Comparison of ENCODE assay signal across 8 cellular contexts in genomic region chr5:136020383-136021015, GRCh38. TPM values are rescaled to one million over a fixed set of nuclear protein-coding genes. Genes with fewer than 3 reads are reported as not detected.
DNase-seq lines count a peak whose midpoint lies in the region; ATAC-seq and TF ChIP-seq lines count a peak whose summit lies in the region.

No MANE protein-coding gene starts in this region.

- DNase-seq in activated naive CD4-positive, alpha-beta T cell treated with anti-CD3 and anti-CD28 coated beads, Interleukin-2, amount 50 U/mL, for 72 hours (ENCODE audit: low spot score in 2 of 2) = peak in 1 of 2 donors; percentile 58
- DNase-seq in activated naive CD4-positive, alpha-beta T cell (lab: John Stamatoyannopoulos, UW) = no peak
- DNase-seq in SHP77 (lab: John Stamatoyannopoulos, UW) (peak; percentile 19 to 68), fibroblast of villous mesenchyme (ENCODE audit: low read depth) (peak; percentile 99), suprapubic skin (ENCODE audit: low spot score in 2 of 2) (no peak), NCI-H128 (lab: John Stamatoyannopoulos, UW; ENCODE audit: unreplicated experiment) (no peak), prostate gland (ENCODE audit: low spot score) (no peak), thyroid gland (no peak)

- H3K36me3 Mint-ChIP-seq in activated naive CD4-positive, alpha-beta T cell treated with anti-CD3 and anti-CD28 coated beads, Interleukin-2, amount 50 U/mL, for 72 hours = no peaks in the 10 kb centered on the region

- WGBS in suprapubic skin = 44% methylated on average over 10 of the region's 10 CpGs
- 61% methylated on average over 10 of the region's 10 CpGs for WGBS in prostate gland
- WGBS in thyroid gland, 2 donors = 73 to 79% methylated on average over 10 of the region's 10 CpGs

- H3K36me3 ChIP-seq in suprapubic skin = no peaks in the 10 kb centered on the region
- H3K36me3 ChIP-seq in prostate gland = no peaks in the 10 kb centered on the region
- no peaks in the 10 kb centered on the region for H3K36me3 ChIP-seq in thyroid gland

- ATAC-seq in activated naive CD4-positive, alpha-beta T cell treated with anti-CD3 and anti-CD28 coated beads, Interleukin-2, amount 50 U/mL, for 72 hours = peak; percentile 88 to 89

- no peaks in the 10 kb centered on the region for H3K9me3 Mint-ChIP-seq in activated naive CD4-positive, alpha-beta T cell treated with anti-CD3 and anti-CD28 coated beads, Interleukin-2, amount 50 U/mL, for 72 hours

- TF ChIP-seq POLR2A in suprapubic skin (IDR thresholded peaks at IDR 0.05) (no peak), prostate gland (IDR thresholded peaks at IDR 0.05) (no peak), thyroid gland (IDR thresholded peaks at IDR 0.05) (no peak)

- H3K27ac ChIP-seq in suprapubic skin (peak overlapping the region; percentile 4), prostate gland (no peak overlapping the region), thyroid gland (peak overlapping the region in 1 of 3 donors; percentile 3)

- H3K9me3 ChIP-seq in suprapubic skin (no peaks in the 10 kb centered on the region), prostate gland (no peaks in the 10 kb centered on the region), thyroid gland (no peaks in the 10 kb centered on the region)

- no peaks in the 10 kb centered on the region for H3K27me3 ChIP-seq in suprapubic skin
- H3K27me3 ChIP-seq in prostate gland (replicated peaks; ENCODE audit: insufficient read depth) = no peaks in the 10 kb centered on the region
- H3K27me3 ChIP-seq in thyroid gland = no peaks in the 10 kb centered on the region

- no peak overlapping the region for H3K27ac Mint-ChIP-seq in activated naive CD4-positive, alpha-beta T cell treated with anti-CD3 and anti-CD28 coated beads, Interleukin-2, amount 50 U/mL, for 72 hours

- intact Hi-C loops in prostate gland (cut with DNase I) = no loop called here
- intact Hi-C loops in thyroid gland (cut with DNase I) = no loop called here

- no peak for TF ChIP-seq EP300 in suprapubic skin (IDR thresholded peaks at IDR 0.05)

- H3K4me3 ChIP-seq in fibroblast of villous mesenchyme (ENCODE audit: low read depth, low read length) (peak overlapping the region; percentile 5), suprapubic skin (no peak overlapping the region), prostate gland (no peak overlapping the region), thyroid gland (replicated peaks in 1 of 3) (no peak overlapping the region)

- no peak for TF ChIP-seq CTCF in fibroblast of villous mesenchyme (IDR thresholded peaks at IDR 0.05; ENCODE audit: insufficient read depth, low read depth, low read length)
- TF ChIP-seq CTCF in suprapubic skin (IDR thresholded peaks at IDR 0.05) = no peak
- no peak for TF ChIP-seq CTCF in prostate gland (IDR thresholded peaks at IDR 0.05)
- TF ChIP-seq CTCF in thyroid gland (IDR thresholded peaks at IDR 0.05) = no peak

- peaks cover 38% of the 10 kb centered on the region for H3K4me1 ChIP-seq in suprapubic skin
- H3K4me1 ChIP-seq in prostate gland (replicated peaks) = no peaks in the 10 kb centered on the region
- H3K4me1 ChIP-seq in thyroid gland = peaks cover 7 to 29% of the 10 kb centered on the region in 2 donors

RNA-seq across cellular contexts. Expression of gene TGFBI, which starts 8.3 kb away (rescaled TPM):
- not detected for total RNA-seq in activated naive CD4-positive, alpha-beta T cell treated with anti-CD3 and anti-CD28 coated beads, Interleukin-2, amount 50 U/mL, for 72 hours
- 281 and 496 TPM in 2 replicates for total RNA-seq in fibroblast of villous mesenchyme
- 100 to 1,000 TPM; 300 to 719 (median 389) TPM for total RNA-seq in suprapubic skin
- total RNA-seq in prostate gland = 10 to 100 TPM; 17.9 to 41.7 TPM
- total RNA-seq in thyroid gland = 10 to 100 TPM; 19.6 to 55.9 (median 38.5) TPM

Comparison
In these comparisons a context has a peak if more than half of its experiments do, and no peak if none do; other contexts are left out.
1. DNase-seq: peak in SHP77 (2 of 2) and fibroblast of villous mesenchyme (single experiment); none in activated naive CD4-positive, alpha-beta T cell (0 of 4), suprapubic skin (0 of 2), NCI-H128 (single experiment), prostate gland (single experiment) and thyroid gland (0 of 2).
2. RNA of gene TGFBI, which starts 8.3 kb away (total RNA-seq): 300 to 719 TPM in suprapubic skin, 281 to 496 TPM in fibroblast of villous mesenchyme, 19.6 to 55.9 TPM in thyroid gland and 17.9 to 41.7 TPM in prostate gland; not detected in activated naive CD4-positive, alpha-beta T cell treated with anti-CD3 and anti-CD28 coated beads, Interleukin-2, amount 50 U/mL, for 72 hours; every median in the first group is over 10 times any median in the second.